9 cellular contexts compared by ENCODE assay signal in the genomic region with DNA sequence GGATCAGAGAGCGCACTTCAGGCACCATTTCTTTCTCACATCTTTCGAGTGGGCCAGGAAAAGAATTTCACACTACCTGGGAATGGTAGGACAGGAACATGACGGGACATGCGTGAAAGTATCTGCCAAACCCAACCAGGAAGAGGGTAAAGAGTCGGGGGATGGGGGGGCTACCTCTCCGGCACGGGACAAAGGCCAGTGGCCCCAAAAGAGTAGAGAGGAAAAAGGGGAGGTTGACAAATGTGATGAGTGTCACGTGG. TPM values are rescaled to one million over a fixed set of nuclear protein-coding genes. Genes with fewer than 3 reads are reported as not detected.
A peak's percentile ranks its signal among the peaks of the same experiment; 100 is the strongest.
DNase-seq lines count a peak whose midpoint lies in the region; ATAC-seq and TF ChIP-seq lines count a peak whose summit lies in the region.
"Had no signal": no experiment of that assay in that cellular context is flagged by ENCODE, and none has a peak within 500 bp of the region (broad histone marks: within the 10 kb centered on the region; RNA-seq: fewer than 3 reads in every experiment).

No MANE protein-coding gene starts in this region.

- H3K9me3 Mint-ChIP-seq in Calu3 (ENCODE audit: low read depth, unreplicated experiment): no peaks in the 10 kb centered on the region

- 44 to 47% methylated on average over 3 to 8 of the region's 8 CpGs for WGBS in gastroesophageal sphincter (ENCODE audit: low coverage in 1 of 2), 2 donors
- WGBS in psoas muscle, 3 donors: 57 to 72% (median 64%) methylated on average over 8 of the region's 8 CpGs

- no peak for DNase-seq in Calu3
- DNase-seq in SJCRH30: peak in 1 of 2 experiments; percentile 4
- DNase-seq in psoas muscle: no peak
- no peak for DNase-seq in HEK293T (ENCODE audit: extremely low spot score)
- DNase-seq: activated CD8-positive, alpha-beta memory T cell treated with anti-CD3 and anti-CD28 coated beads, Interleukin-2, amount 10 ng/mL, durations not matched to agents 7 days and 5 days had no signal

- H3K27ac ChIP-seq in SJCRH30: no peak overlapping the region
- peak overlapping the region in 3 of 4 donors; percentile 81 to 89 (median 88) for H3K27ac ChIP-seq in gastroesophageal sphincter
- H3K27ac ChIP-seq in psoas muscle: peak overlapping the region; percentile 73

- no peak for TF ChIP-seq POLR2A in gastroesophageal sphincter (IDR thresholded peaks at IDR 0.05)

- no peaks in the 10 kb centered on the region; the same call in 1 of the 2 replicates for H3K27me3 ChIP-seq in SJCRH30
- no peaks in the 10 kb centered on the region for H3K27me3 ChIP-seq in gastroesophageal sphincter
- no peaks in the 10 kb centered on the region for H3K27me3 ChIP-seq in psoas muscle (ENCODE audit: insufficient read depth in 3 of 3, low read length in 2 of 3)

- H3K27me3 Mint-ChIP-seq in Calu3 (ENCODE audit: unreplicated experiment): peaks cover 22% of the 10 kb centered on the region

- no TSS peak for BruUV-seq in Calu3 (replicated peaks; lab: Mats Ljungman, UMichigan)

- TF ChIP-seq EP300 in gastroesophageal sphincter (IDR thresholded peaks at IDR 0.05): no peak

- H3K36me3 Mint-ChIP-seq in Calu3 (ENCODE audit: insufficient read depth, unreplicated experiment): peaks cover 15% of the 10 kb centered on the region
- H3K36me3 Mint-ChIP-seq: activated CD8-positive, alpha-beta memory T cell treated with anti-CD3 and anti-CD28 coated beads, Interleukin-2, amount 10 ng/mL, durations not matched to agents 7 days and 5 days had no signal

- H3K4me3 ChIP-seq in SJCRH30: peak overlapping the region; percentile 61
- H3K4me3 ChIP-seq in gastroesophageal sphincter: peak overlapping the region; percentile 43 to 72
- peak overlapping the region; percentile 70 for H3K4me3 ChIP-seq in psoas muscle

- H3K9me3 ChIP-seq in SJCRH30 (replicated peaks) (no peaks in the 10 kb centered on the region), gastroesophageal sphincter (no peaks in the 10 kb centered on the region), psoas muscle (no peaks in the 10 kb centered on the region)

- no peaks in the 10 kb centered on the region for H3K4me1 ChIP-seq in SJCRH30
- peaks cover 0 to 27% (median 5%) of the 10 kb centered on the region in 3 donors for H3K4me1 ChIP-seq in gastroesophageal sphincter
- H3K4me1 ChIP-seq in psoas muscle: peaks cover 15% of the 10 kb centered on the region

- H3K27ac Mint-ChIP-seq in Calu3 (ENCODE audit: unreplicated experiment): peak overlapping the region; percentile 14
- H3K27ac Mint-ChIP-seq: activated CD8-positive, alpha-beta memory T cell treated with anti-CD3 and anti-CD28 coated beads, Interleukin-2, amount 10 ng/mL, durations not matched to agents 7 days and 5 days had no signal

- CTCF ChIA-PET in Calu3 (lab: Charles Lee): no interaction called here
- CTCF ChIA-PET in HEK293T (lab: Yijun Ruan, JAX): no interaction called here

- ATAC-seq in gastroesophageal sphincter (no peak), psoas muscle (no peak), HG02973 (IDR thresholded peaks at IDR 0.05; ENCODE audit: unreplicated experiment) (no peak), GM21737 (IDR thresholded peaks at IDR 0.05; ENCODE audit: unreplicated experiment) (no peak), GM18517 (IDR thresholded peaks at IDR 0.05; ENCODE audit: unreplicated experiment) (no peak)

- H3K36me3 ChIP-seq in SJCRH30 (no peaks in the 10 kb centered on the region), gastroesophageal sphincter (no peaks in the 10 kb centered on the region), psoas muscle (ENCODE audit: insufficient read depth in 1 of 2, low read depth in 1 of 2) (peaks cover 0 to 13% of the 10 kb centered on the region in 2 donors)

- H3K4me1 Mint-ChIP-seq in Calu3 (ENCODE audit: low read depth, unreplicated experiment): peaks cover 21% of the 10 kb centered on the region

- intact Hi-C loops in Calu3 (cut with micrococcal nuclease; ENCODE audit: unreplicated experiment) (no loop called here), psoas muscle (cut with DNase I) (loop anchor here (5.0 to 10.0 kb wide), 2 partner anchors 157 to 175 kb away; no protein-coding TSS in a partner anchor)

- POLR2A ChIA-PET in HEK293T (lab: Yijun Ruan, JAX): no interaction called here

- TF ChIP-seq CTCF in Calu3 (IDR thresholded peaks at IDR 0.05; ENCODE audit: unreplicated experiment) (no peak), gastroesophageal sphincter (IDR thresholded peaks at IDR 0.05) (no peak), psoas muscle (IDR thresholded peaks at IDR 0.05) (no peak)

- peak overlapping the region; percentile 59 for H3K4me3 Mint-ChIP-seq in Calu3 (ENCODE audit: low read depth, unreplicated experiment)
- H3K4me3 Mint-ChIP-seq: activated CD8-positive, alpha-beta memory T cell treated with anti-CD3 and anti-CD28 coated beads, Interleukin-2, amount 10 ng/mL, durations not matched to agents 7 days and 5 days had no signal

TF ChIP-seq in HEK293T, 16 proteins besides CTCF, POLR2A, EP300 and RAD21:
- no peak for TF ChIP-seq NFRKB (IDR thresholded peaks at IDR 0.05)
- TF ChIP-seq ELF4 (IDR thresholded peaks at IDR 0.05): no peak
- no peak for TF ChIP-seq TARDBP (IDR thresholded peaks at IDR 0.05)
- no peak for TF ChIP-seq FOXM1 (IDR thresholded peaks at IDR 0.05; ENCODE audit: borderline replicate concordance)
- TF ChIP-seq, protein P1, sequence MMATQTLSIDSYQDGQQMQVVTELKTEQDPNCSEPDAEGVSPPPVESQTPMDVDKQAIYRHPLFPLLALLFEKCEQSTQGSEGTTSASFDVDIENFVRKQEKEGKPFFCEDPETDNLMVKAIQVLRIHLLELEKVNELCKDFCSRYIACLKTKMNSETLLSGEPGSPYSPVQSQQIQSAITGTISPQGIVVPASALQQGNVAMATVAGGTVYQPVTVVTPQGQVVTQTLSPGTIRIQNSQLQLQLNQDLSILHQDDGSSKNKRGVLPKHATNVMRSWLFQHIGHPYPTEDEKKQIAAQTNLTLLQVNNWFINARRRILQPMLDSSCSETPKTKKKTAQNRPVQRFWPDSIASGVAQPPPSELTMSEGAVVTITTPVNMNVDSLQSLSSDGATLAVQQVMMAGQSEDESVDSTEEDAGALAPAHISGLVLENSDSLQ (IDR thresholded peaks at IDR 0.05): no peak
- TF ChIP-seq LEF1 (IDR thresholded peaks at IDR 0.05; ENCODE audit: borderline replicate concordance): no peak

RNA-seq across cellular contexts. Expression of a gene that starts 0.8 kb away (rescaled TPM):
- total RNA-seq in Calu3 (2022) (7.4 and 8.3 TPM in 2 replicates), gastroesophageal sphincter (10 to 100 TPM; 18.4 to 25.9 (median 22.5) TPM), psoas muscle (10 to 100 TPM; 16.3 to 27.6 (median 23.6) TPM)
- total RNA-seq in SJCRH30 (2014; rRNA removed; shearing (Covaris generic)): 5.5 and 5.6 TPM in 2 replicates
- polyA plus RNA-seq in psoas muscle: 10 to 100 TPM in 2 of 3 donors, 1 to 10 TPM in 1; 6.1 to 21.6 (median 16.1) TPM
- total RNA-seq: activated CD8-positive, alpha-beta memory T cell treated with anti-CD3 and anti-CD28 coated beads, Interleukin-2, amount 10 ng/mL, durations not matched to agents 7 days and 5 days had no signal

RNA-seq across cellular contexts. Expression of a gene that starts 57.1 kb away (rescaled TPM):
- total RNA-seq in Calu3 (2022) (19.9 and 21.3 TPM in 2 replicates), gastroesophageal sphincter (10 to 100 TPM; 22.8 to 32.8 (median 24.0) TPM), psoas muscle (10 to 100 TPM; 16.9 to 22.5 (median 20.2) TPM)
- total RNA-seq in SJCRH30 (2014; rRNA removed; shearing (Covaris generic)): 26.0 and 31.0 TPM in 2 replicates
- 10 to 100 TPM; 15.1 to 26.4 (median 15.8) TPM for polyA plus RNA-seq in psoas muscle
